In the genomic region with DNA sequence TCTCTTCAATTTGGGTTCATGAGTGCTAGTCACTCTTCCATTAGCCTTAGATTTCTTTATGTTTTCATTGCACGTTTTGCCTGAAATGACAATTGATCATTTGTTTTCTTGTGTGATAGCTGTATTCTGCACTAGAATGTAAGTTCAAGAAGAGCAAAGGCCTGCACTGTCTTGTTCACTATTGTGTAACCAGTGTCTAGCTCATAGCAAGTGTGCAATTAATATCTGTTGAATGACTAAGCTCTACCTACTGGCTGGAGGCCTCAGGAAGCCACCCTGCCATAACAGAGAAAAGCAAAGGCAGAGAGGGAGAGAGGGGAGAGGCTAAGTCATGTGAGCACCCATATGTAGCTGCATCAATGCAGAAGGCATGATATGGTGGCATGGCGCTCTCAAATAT, we compare ENCODE assay signal across 23 cellular contexts.
"Had no signal": no experiment of that assay in that cellular context is flagged by ENCODE, and none has a peak within 500 bp of the region (broad histone marks: within the 10 kb centered on the region; RNA-seq: fewer than 3 reads in every experiment).

No MANE protein-coding gene starts in this region.

- H3K9me3 ChIP-seq: prostate gland, right atrium auricular region, tibial artery had no signal

- H3K4me3 ChIP-seq: cardiac muscle cell, prostate gland, right atrium auricular region, tibial artery had no signal

- H3K4me1 ChIP-seq: prostate gland had no signal

- DNase-seq: activated CD4-positive, alpha-beta memory T cell treated with anti-CD3 and anti-CD28 coated beads, Interleukin-2, amount 10 ng/mL, durations not matched to agents 7 days and 5 days; activated CD4-positive, alpha-beta T cell treated with anti-CD3 and anti-CD28 coated beads for 48 hours; activated CD4-positive, CD25-positive, alpha-beta regulatory T cell; activated gamma-delta T cell; activated naive CD4-positive, alpha-beta T cell treated with anti-CD3 and anti-CD28 coated beads, Interleukin-2, amount 50 U/mL, for 16 hours; activated naive CD8-positive, alpha-beta T cell treated with anti-CD3 and anti-CD28 coated beads, Interleukin-2, amount 50 U/mL, for 24 hours; activated T-cell treated with anti-CD3 and anti-CD28 coated beads for 4 hours; effector CD8-positive, alpha-beta T cell; left cardiac atrium; naive thymus-derived CD4-positive, alpha-beta T cell; stimulated activated CD4-positive, alpha-beta T cell treated with anti-CD3 and anti-CD28 coated beads, Interleukin-12 subunit alpha, Interleukin-12 subunit beta, amount 100 ng/mL, for 4 hours; stimulated activated naive CD8-positive, alpha-beta T cell treated with anti-CD3 and anti-CD28 coated beads, Interleukin-15, amount 100 ng/mL, for 72 hours; SW 1271; T-helper 17 cell; tibial artery had no signal

- ATAC-seq: activated naive CD8-positive, alpha-beta T cell treated with anti-CD3 and anti-CD28 coated beads, Interleukin-2, amount 50 U/mL, for 24 hours; left cardiac atrium; naive thymus-derived CD4-positive, alpha-beta T cell; stimulated activated effector memory CD8-positive, alpha-beta T cell treated with anti-CD3 and anti-CD28 coated beads, Interleukin-12 subunit alpha, Interleukin-12 subunit beta, amount 100 ng/mL, for 72 hours; stimulated activated naive CD8-positive, alpha-beta T cell treated with anti-CD3 and anti-CD28 coated beads, Interleukin-15, amount 100 ng/mL, for 72 hours; T-helper 17 cell had no signal

- H3K27ac ChIP-seq: cardiac muscle cell, prostate gland, right atrium auricular region, tibial artery had no signal

- H3K4me1 Mint-ChIP-seq: activated CD4-positive, alpha-beta memory T cell treated with anti-CD3 and anti-CD28 coated beads, Interleukin-2, amount 10 ng/mL, durations not matched to agents 7 days and 5 days; activated naive CD8-positive, alpha-beta T cell treated with anti-CD3 and anti-CD28 coated beads, Interleukin-2, amount 50 U/mL, for 24 hours; memory B cell; naive thymus-derived CD4-positive, alpha-beta T cell; neural crest cell; stimulated activated effector memory CD8-positive, alpha-beta T cell treated with anti-CD3 and anti-CD28 coated beads, Interleukin-12 subunit alpha, Interleukin-12 subunit beta, amount 100 ng/mL, for 72 hours; stimulated activated naive CD8-positive, alpha-beta T cell treated with anti-CD3 and anti-CD28 coated beads, Interleukin-15, amount 100 ng/mL, for 72 hours; T-helper 17 cell had no signal

- H3K36me3 Mint-ChIP-seq: stimulated activated effector memory CD8-positive, alpha-beta T cell treated with anti-CD3 and anti-CD28 coated beads, Interleukin-12 subunit alpha, Interleukin-12 subunit beta, amount 100 ng/mL, for 72 hours had no signal

- H3K4me3 Mint-ChIP-seq: activated CD4-positive, alpha-beta memory T cell treated with anti-CD3 and anti-CD28 coated beads, Interleukin-2, amount 10 ng/mL, durations not matched to agents 7 days and 5 days; activated naive CD8-positive, alpha-beta T cell treated with anti-CD3 and anti-CD28 coated beads, Interleukin-2, amount 50 U/mL, for 24 hours; activated T-helper 1 cell treated with anti-CD3 and anti-CD28 coated beads, Interleukin-12 subunit alpha, Interleukin-12 subunit beta, Interleukin-2, Interleukin-4 antibody, amounts not matched to agents 30 ng/mL and 10 ng/mL and 1 ng/mL, durations not matched to agents 14 hours and 24 hours and 36 hours; dendritic cell treated with granulocyte-macrophage colony-stimulating factor and Interleukin-4, amounts not matched to agents 40 ng/mL and 50 ng/mL, for 4 days; memory B cell; naive thymus-derived CD4-positive, alpha-beta T cell; neural crest cell; stimulated activated effector memory CD8-positive, alpha-beta T cell treated with anti-CD3 and anti-CD28 coated beads, Interleukin-12 subunit alpha, Interleukin-12 subunit beta, amount 100 ng/mL, for 72 hours; stimulated activated naive CD8-positive, alpha-beta T cell treated with anti-CD3 and anti-CD28 coated beads, Interleukin-15, amount 100 ng/mL, for 72 hours; T-helper 17 cell had no signal

- H3K36me3 ChIP-seq: cardiac muscle cell, prostate gland, right atrium auricular region had no signal

- H3K9me3 Mint-ChIP-seq: memory B cell had no signal

- H3K27ac Mint-ChIP-seq: activated CD4-positive, alpha-beta memory T cell treated with anti-CD3 and anti-CD28 coated beads, Interleukin-2, amount 10 ng/mL, durations not matched to agents 7 days and 5 days; activated naive CD8-positive, alpha-beta T cell treated with anti-CD3 and anti-CD28 coated beads, Interleukin-2, amount 50 U/mL, for 24 hours; activated T-helper 1 cell treated with anti-CD3 and anti-CD28 coated beads, Interleukin-12 subunit alpha, Interleukin-12 subunit beta, Interleukin-2, Interleukin-4 antibody, amounts not matched to agents 30 ng/mL and 10 ng/mL and 1 ng/mL, durations not matched to agents 14 hours and 24 hours and 36 hours; dendritic cell treated with granulocyte-macrophage colony-stimulating factor and Interleukin-4, amounts not matched to agents 40 ng/mL and 50 ng/mL, for 4 days; naive thymus-derived CD4-positive, alpha-beta T cell; stimulated activated effector memory CD8-positive, alpha-beta T cell treated with anti-CD3 and anti-CD28 coated beads, Interleukin-12 subunit alpha, Interleukin-12 subunit beta, amount 100 ng/mL, for 72 hours; stimulated activated naive CD8-positive, alpha-beta T cell treated with anti-CD3 and anti-CD28 coated beads, Interleukin-15, amount 100 ng/mL, for 72 hours; T-helper 17 cell had no signal

- H3K27me3 ChIP-seq: cardiac muscle cell, right atrium auricular region, tibial artery had no signal

- H3K27me3 Mint-ChIP-seq: activated CD4-positive, alpha-beta memory T cell treated with anti-CD3 and anti-CD28 coated beads, Interleukin-2, amount 10 ng/mL, durations not matched to agents 7 days and 5 days; activated naive CD8-positive, alpha-beta T cell treated with anti-CD3 and anti-CD28 coated beads, Interleukin-2, amount 50 U/mL, for 24 hours; dendritic cell treated with granulocyte-macrophage colony-stimulating factor and Interleukin-4, amounts not matched to agents 40 ng/mL and 50 ng/mL, for 4 days; stimulated activated naive CD8-positive, alpha-beta T cell treated with anti-CD3 and anti-CD28 coated beads, Interleukin-15, amount 100 ng/mL, for 72 hours; T-helper 17 cell had no signal
